In genomic region chr4:130074096-130074495, GRCh38 we compare ENCODE assay signal across 29 cellular contexts.
DNase-seq lines count a peak whose midpoint lies in the region; ATAC-seq and TF ChIP-seq lines count a peak whose summit lies in the region.
"Had no signal": no experiment of that assay in that cellular context is flagged by ENCODE, and none has a peak within 500 bp of the region (broad histone marks: within the 10 kb centered on the region; RNA-seq: fewer than 3 reads in every experiment).

No MANE protein-coding gene starts in this region.

- H3K9me3 Mint-ChIP-seq in Calu3 (ENCODE audit: low read depth, unreplicated experiment) (no peaks in the 10 kb centered on the region), nephron progenitor cell (peaks cover 7% of the 10 kb centered on the region), immature natural killer cell (peaks cover 3 to 27% (median 8%) of the 10 kb centered on the region in 6 donors)
- H3K9me3 Mint-ChIP-seq: activated naive CD4-positive, alpha-beta T cell treated with anti-CD3 and anti-CD28 coated beads for 36 hours; memory B cell had no signal

- intact Hi-C loops in Calu3 (cut with micrococcal nuclease; ENCODE audit: unreplicated experiment): no loop called here
- intact Hi-C loops in body of pancreas (cut with DNase I): no loop called here

- peak; percentile 50 for ATAC-seq in HG02759 (IDR thresholded peaks at IDR 0.05; ENCODE audit: unreplicated experiment)
- ATAC-seq in body of pancreas: peak; percentile 85
- ATAC-seq: Panc1 had no signal

- TF ChIP-seq POLR2A in body of pancreas (IDR thresholded peaks at IDR 0.05): no peak

- BruUV-seq in Calu3 (replicated peaks; lab: Mats Ljungman, UMichigan): no TSS peak

- H3K36me3 ChIP-seq in body of pancreas (replicated peaks in 1 of 2; ENCODE audit: insufficient read depth in 1 of 2, low read depth in 2 of 2): no peaks in the 10 kb centered on the region
- no peaks in the 10 kb centered on the region for H3K36me3 ChIP-seq in effector memory CD4-positive, alpha-beta T cell (ENCODE audit: control insufficient read depth, insufficient read depth, low read length)
- H3K36me3 ChIP-seq: adrenal gland, thoracic aorta, WERI-Rb-1 had no signal

- DNase-seq in Calu3 (peak; percentile 37), body of pancreas (peak; percentile 54 to 83 (median 70)), nephron progenitor cell (no peak), mesenteric fat pad (ENCODE audit: low spot score) (no peak), cerebellar cortex (ENCODE audit: low spot score) (no peak), immature natural killer cell (no peak)
- DNase-seq in effector memory CD4-positive, alpha-beta T cell: no peak
- DNase-seq: activated CD4-positive, alpha-beta T cell treated with anti-CD3 and anti-CD28 coated beads, Interleukin-2, amount 50 U/mL, for 1 hour; activated naive CD4-positive, alpha-beta T cell treated with anti-CD3 and anti-CD28 coated beads for 36 hours; activated T-cell treated with anti-CD3 and anti-CD28 coated beads, Interleukin-2, amount 50 U/mL, for 48 hours; adrenal gland; AML-193; CD4-positive, alpha-beta T cell; glutamatergic neuron; GM23248; NCI-H1105; NCI-H187 treated with DMSO at 0.1 percent for 48 hours; NCI-H524 treated with DMSO at 0.1 percent for 48 hours; NK-92 treated with Interleukin-12 subunit alpha and Interleukin-12 subunit beta, amount 100 ng/mL, for 24 hours; SHP77 treated with DMSO at 0.1 percent for 48 hours; stimulated activated naive CD4-positive, alpha-beta T cell treated with Interleukin-2 at 50 U/mL for 16 hours; SW 1271; T1000; WERI-Rb-1 had no signal

- CTCF ChIA-PET in Calu3 (lab: Charles Lee): no interaction called here

- H3K4me1 Mint-ChIP-seq in Calu3 (ENCODE audit: low read depth, unreplicated experiment) (peaks cover 24% of the 10 kb centered on the region), nephron progenitor cell (no peaks in the 10 kb centered on the region), immature natural killer cell (no peaks in the 10 kb centered on the region)
- H3K4me1 Mint-ChIP-seq: memory B cell had no signal

- peaks cover 19% of the 10 kb centered on the region for H3K4me1 ChIP-seq in body of pancreas
- H3K4me1 ChIP-seq in effector memory CD4-positive, alpha-beta T cell (ENCODE audit: control insufficient read depth, insufficient read depth, low read length, poor library complexity, severe bottlenecking): no peaks in the 10 kb centered on the region
- H3K4me1 ChIP-seq: adrenal gland had no signal

- H3K27ac Mint-ChIP-seq in Calu3 (ENCODE audit: unreplicated experiment) (no peak overlapping the region), nephron progenitor cell (peak overlapping the region; percentile 55), immature natural killer cell (no peak overlapping the region)
- H3K27ac Mint-ChIP-seq: activated naive CD4-positive, alpha-beta T cell treated with anti-CD3 and anti-CD28 coated beads for 36 hours; brain; CD4-positive, alpha-beta T cell; memory B cell had no signal

- H3K36me3 Mint-ChIP-seq in Calu3 (ENCODE audit: insufficient read depth, unreplicated experiment): no peaks in the 10 kb centered on the region
- H3K36me3 Mint-ChIP-seq in nephron progenitor cell (ENCODE audit: low read depth): no peaks in the 10 kb centered on the region
- H3K36me3 Mint-ChIP-seq in immature natural killer cell: no peaks in the 10 kb centered on the region
- H3K36me3 Mint-ChIP-seq: brain, memory B cell had no signal

- no peaks in the 10 kb centered on the region for H3K27me3 Mint-ChIP-seq in Calu3 (ENCODE audit: unreplicated experiment)
- H3K27me3 Mint-ChIP-seq in nephron progenitor cell (ENCODE audit: low read depth, poor library complexity): no peaks in the 10 kb centered on the region
- H3K27me3 Mint-ChIP-seq in immature natural killer cell (ENCODE audit: low read depth in 3 of 3): peaks cover 0 to 1% (median 0%) of the 10 kb centered on the region in 3 donors
- H3K27me3 Mint-ChIP-seq: CD4-positive, alpha-beta T cell; memory B cell had no signal

- peak overlapping the region in 1 of 4 donors; percentile 34 for H3K27ac ChIP-seq in body of pancreas
- no peak overlapping the region for H3K27ac ChIP-seq in effector memory CD4-positive, alpha-beta T cell (ENCODE audit: insufficient read depth, low read length, poor library complexity, severe bottlenecking)
- H3K27ac ChIP-seq: adrenal gland, GM23248, thoracic aorta, WERI-Rb-1 had no signal

- WGBS in body of pancreas, 2 donors: 26 to 40% methylated on average over 5 of the region's 5 CpGs

- no peaks in the 10 kb centered on the region for H3K27me3 ChIP-seq in body of pancreas
- H3K27me3 ChIP-seq in effector memory CD4-positive, alpha-beta T cell (replicated peaks; ENCODE audit: control insufficient read depth, insufficient read depth, low read length, poor library complexity, severe bottlenecking): no peaks in the 10 kb centered on the region
- H3K27me3 ChIP-seq: adrenal gland had no signal

- no peaks in the 10 kb centered on the region for H3K9me3 ChIP-seq in body of pancreas
- H3K9me3 ChIP-seq in effector memory CD4-positive, alpha-beta T cell (ENCODE audit: control insufficient read depth, low read length): no peaks in the 10 kb centered on the region
- H3K9me3 ChIP-seq: adrenal gland, thoracic aorta had no signal

- H3K4me3 Mint-ChIP-seq in Calu3 (ENCODE audit: low read depth, unreplicated experiment) (no peak overlapping the region), nephron progenitor cell (no peak overlapping the region), immature natural killer cell (no peak overlapping the region)
- H3K4me3 Mint-ChIP-seq: activated naive CD4-positive, alpha-beta T cell treated with anti-CD3 and anti-CD28 coated beads for 36 hours; brain; CD4-positive, alpha-beta T cell; memory B cell had no signal

- no peak for TF ChIP-seq CTCF in Calu3 (IDR thresholded peaks at IDR 0.05; ENCODE audit: unreplicated experiment)
- TF ChIP-seq CTCF in body of pancreas (IDR thresholded peaks at IDR 0.05): peak in 1 of 7 experiments; percentile 1
- TF ChIP-seq CTCF in nephron progenitor cell (IDR thresholded peaks at IDR 0.05): no peak

- no peak overlapping the region for H3K4me3 ChIP-seq in body of pancreas
- no peak overlapping the region for H3K4me3 ChIP-seq in effector memory CD4-positive, alpha-beta T cell (ENCODE audit: insufficient read depth, low read depth, low read length, poor library complexity, severe bottlenecking)
- H3K4me3 ChIP-seq: adrenal gland, GM23248, thoracic aorta had no signal

Comparison
In these comparisons a context has a peak if more than half of its experiments do, and no peak if none do; other contexts are left out.
1. DNase-seq: peak in Calu3 (single experiment) and body of pancreas (4 of 4); none in nephron progenitor cell (single experiment), effector memory CD4-positive, alpha-beta T cell (0 of 3), mesenteric fat pad (single experiment), cerebellar cortex (single experiment) and immature natural killer cell (0 of 3).